18 cellular contexts compared by ENCODE assay signal in genomic region chr9:77829440-77829839, GRCh38.
"Had no signal": no experiment of that assay in that cellular context is flagged by ENCODE, and none has a peak within 500 bp of the region (broad histone marks: within the 10 kb centered on the region; RNA-seq: fewer than 3 reads in every experiment).

No MANE protein-coding gene starts in this region.

- H3K9me3 ChIP-seq: gastrocnemius medialis, left lung, neutrophil, tibial artery, upper lobe of left lung, uterus had no signal

- ATAC-seq: esophagus mucosa; gastrocnemius medialis; left lung; naive thymus-derived CD4-positive, alpha-beta T cell; stimulated activated memory B cell treated with anti-CD40 and anti-IgM and Interleukin-4, amounts not matched to agents 10 μg/mL and 1 μg/mL and 100 μg/mL, for 72 hours had no signal

- H3K27me3 ChIP-seq: gastrocnemius medialis, left lung, neutrophil, tibial artery, upper lobe of left lung, uterus had no signal

- H3K36me3 ChIP-seq: gastrocnemius medialis, left lung, tibial artery, upper lobe of left lung, uterus had no signal

- H3K4me2 ChIP-seq: smooth muscle cell had no signal

- H3K27ac ChIP-seq: gastrocnemius medialis, left lung, tibial artery, upper lobe of left lung had no signal

- DNase-seq: effector memory CD4-positive, alpha-beta T cell; gastrocnemius medialis; immature natural killer cell; left lung; mesenchymal stem cell; midbrain; naive thymus-derived CD4-positive, alpha-beta T cell; nephron progenitor cell; stimulated activated CD4-positive, alpha-beta T cell treated with anti-CD3 and anti-CD28 coated beads, Interleukin-4, amount 100 ng/mL, for 1 hour; stimulated activated CD8-positive, alpha-beta memory T cell treated with anti-CD3 and anti-CD28 coated beads, Interleukin-4, amount 100 ng/mL, for 48 hours; tibial artery; upper lobe of left lung; uterus had no signal

- H3K4me3 ChIP-seq: gastrocnemius medialis, left lung, lung, smooth muscle cell, tibial artery, upper lobe of left lung, uterus had no signal
